ENCODE assay signal across 8 cellular contexts in genomic region chr16:77211880-77212735, GRCh38. TPM values are rescaled to one million over a fixed set of nuclear protein-coding genes. Genes with fewer than 3 reads are reported as not detected.
A peak's percentile ranks its signal among the peaks of the same experiment; 100 is the strongest.
DNase-seq lines count a peak whose midpoint lies in the region; ATAC-seq and TF ChIP-seq lines count a peak whose summit lies in the region.

No MANE protein-coding gene starts in this region.

- BruUV-seq in A673 (replicated peaks; lab: Mats Ljungman, UMichigan), result no TSS peak

- H3K36me3 ChIP-seq in A673 (ENCODE audit: insufficient read depth, low read length, poor library complexity, severe bottlenecking) (no peaks in the 10 kb centered on the region), muscle layer of duodenum (ENCODE audit: control insufficient read depth in 1 of 2, insufficient read depth in 2 of 2, low read length in 2 of 2) (no peaks in the 10 kb centered on the region)

- DNase-seq in A673 (ENCODE audit: low spot score) (peak; percentile 59), NCI-H345 (lab: John Stamatoyannopoulos, UW) (peak; percentile 92)
- peak; percentile 42 to 61 for DNase-seq in activated CD4-positive, alpha-beta T cell treated with anti-CD3 and anti-CD28 coated beads, Interleukin-2, amount 50 U/mL, for 24 hours (ENCODE audit: low read depth in 1 of 2, low spot score in 1 of 2)
- DNase-seq in effector CD4-positive, alpha-beta T cell, result peak; percentile 71
- peak; percentile 58 for DNase-seq in stimulated activated naive B cell treated with anti-CD40 and anti-IgM and Interleukin-4, amounts not matched to agents 10 μg/mL and 1 μg/mL and 100 μg/mL, for 72 hours

- intact Hi-C loops in A673 (cut with micrococcal nuclease; ENCODE audit: unreplicated experiment), result no loop called here

- CTCF ChIA-PET in A673 (lab: Charles Lee), result no interaction called here

- H3K9me3 Mint-ChIP-seq in stimulated activated naive B cell treated with anti-CD40 and anti-IgM and Interleukin-4, amounts not matched to agents 10 μg/mL and 1 μg/mL and 100 μg/mL, for 72 hours, result no peaks in the 10 kb centered on the region

- peak; percentile 33 for ATAC-seq in GM18870 (IDR thresholded peaks at IDR 0.05; ENCODE audit: unreplicated experiment)
- peak; percentile 58 for ATAC-seq in HG03097 (IDR thresholded peaks at IDR 0.05; ENCODE audit: low FRiP score, unreplicated experiment)
- ATAC-seq in stimulated activated naive B cell treated with anti-CD40 and anti-IgM and Interleukin-4, amounts not matched to agents 10 μg/mL and 1 μg/mL and 100 μg/mL, for 72 hours (replicated peaks), result peak; percentile 72 to 76

- H3K4me3 Mint-ChIP-seq in stimulated activated naive B cell treated with anti-CD40 and anti-IgM and Interleukin-4, amounts not matched to agents 10 μg/mL and 1 μg/mL and 100 μg/mL, for 72 hours, result peak overlapping the region; percentile 80 to 88

- H3K9me3 ChIP-seq in A673 (ENCODE audit: low read depth, low read length, poor library complexity, severe bottlenecking) (no peaks in the 10 kb centered on the region), muscle layer of duodenum (ENCODE audit: control insufficient read depth in 1 of 2, low read length in 2 of 2) (no peaks in the 10 kb centered on the region)

- peaks cover 8 to 17% of the 10 kb centered on the region in 2 donors for H3K4me1 Mint-ChIP-seq in stimulated activated naive B cell treated with anti-CD40 and anti-IgM and Interleukin-4, amounts not matched to agents 10 μg/mL and 1 μg/mL and 100 μg/mL, for 72 hours

- peaks cover 2 to 16% of the 10 kb centered on the region in 2 donors for H3K36me3 Mint-ChIP-seq in stimulated activated naive B cell treated with anti-CD40 and anti-IgM and Interleukin-4, amounts not matched to agents 10 μg/mL and 1 μg/mL and 100 μg/mL, for 72 hours

- H3K27ac ChIP-seq in A673 (ENCODE audit: low read depth, low read length, poor library complexity, severe bottlenecking), result no peak overlapping the region
- no peak overlapping the region for H3K27ac ChIP-seq in muscle layer of duodenum (ENCODE audit: low read length)

- H3K27me3 Mint-ChIP-seq in stimulated activated naive B cell treated with anti-CD40 and anti-IgM and Interleukin-4, amounts not matched to agents 10 μg/mL and 1 μg/mL and 100 μg/mL, for 72 hours, result no peaks in the 10 kb centered on the region

- peaks cover 4% of the 10 kb centered on the region for H3K4me1 ChIP-seq in A673 (ENCODE audit: insufficient read depth, low read length, poor library complexity, severe bottlenecking)
- H3K4me1 ChIP-seq in muscle layer of duodenum (ENCODE audit: control insufficient read depth in 1 of 2, insufficient read depth in 2 of 2, low read length in 2 of 2), result peaks cover 0 to 10% of the 10 kb centered on the region in 2 donors

- POLR2A ChIA-PET in A673 (lab: Charles Lee; ENCODE audit: low non-redundant PET), result no interaction called here

- H3K27me3 ChIP-seq in A673 (replicated peaks; ENCODE audit: insufficient read depth, low read depth, low read length, poor library complexity), result peaks cover 4% of the 10 kb centered on the region
- H3K27me3 ChIP-seq in muscle layer of duodenum (ENCODE audit: low read depth, low read length), result no peaks in the 10 kb centered on the region

- no peak for TF ChIP-seq CTCF in A673 (conservative IDR thresholded peaks at IDR 0.05; ENCODE audit: low read depth, low read length)

- H3K27ac Mint-ChIP-seq in stimulated activated naive B cell treated with anti-CD40 and anti-IgM and Interleukin-4, amounts not matched to agents 10 μg/mL and 1 μg/mL and 100 μg/mL, for 72 hours, result peak overlapping the region; percentile 73

- H3K4me3 ChIP-seq in A673 (ENCODE audit: low read depth, low read length, poor library complexity, severe bottlenecking) (peak overlapping the region; percentile 57), muscle layer of duodenum (ENCODE audit: low read depth in 1 of 2, low read length in 2 of 2) (peak overlapping the region; percentile 59 to 70)

RNA-seq across cellular contexts. Expression of gene SYCE1L, which starts 12.9 kb away (rescaled TPM):
- total RNA-seq in A673 (2021), result 0.63 TPM in 1 of 2 replicates, not detected in the other

RNA-seq across cellular contexts. Expression of gene MON1B, which starts 21.1 kb away (rescaled TPM):
- total RNA-seq in A673 (2021), result 42.9 and 44.1 TPM in 2 replicates
